In genomic region chr22:29813563-29813962, GRCh38 we compare ENCODE assay signal across 10 cellular contexts. TPM values are rescaled to one million over a fixed set of nuclear protein-coding genes. Genes with fewer than 3 reads are reported as not detected.
DNase-seq lines count a peak whose midpoint lies in the region; ATAC-seq and TF ChIP-seq lines count a peak whose summit lies in the region.
"Had no signal": no experiment of that assay in that cellular context is flagged by ENCODE, and none has a peak within 500 bp of the region (broad histone marks: within the 10 kb centered on the region; RNA-seq: fewer than 3 reads in every experiment).

No MANE protein-coding gene starts in this region.

- peaks cover 0 to 9% of the 10 kb centered on the region in 2 experiments; a peak in 1 of 4 replicates for H3K4me1 ChIP-seq in HCT116 (ENCODE audit: control insufficient read depth in 1 of 2, insufficient read depth in 2 of 2, low read length in 2 of 2)

- peaks cover 1% of the 10 kb centered on the region for H3K4me1 Mint-ChIP-seq in stimulated activated naive CD8-positive, alpha-beta T cell treated with anti-CD3 and anti-CD28 coated beads, Interleukin-15, amount 100 ng/mL, for 72 hours

- H3K27me3 ChIP-seq in HCT116 (ENCODE audit: insufficient read depth, low read length) = no peaks in the 10 kb centered on the region

- no peaks in the 10 kb centered on the region for H3K9me3 ChIP-seq in HCT116 (ENCODE audit: control insufficient read depth in 1 of 2, insufficient read depth in 1 of 2, low read depth in 1 of 2, low read length in 2 of 2)

- no peak overlapping the region for H3K27ac Mint-ChIP-seq in stimulated activated naive CD8-positive, alpha-beta T cell treated with anti-CD3 and anti-CD28 coated beads, Interleukin-15, amount 100 ng/mL, for 72 hours

- CTCF ChIA-PET in HCT116 (lab: Charles Lee) = no interaction called here

- H3K36me3 ChIP-seq in HCT116 (ENCODE audit: control insufficient read depth in 1 of 2, insufficient read depth in 2 of 2, low read length in 2 of 2) = peaks cover 27 to 57% of the 10 kb centered on the region in 2 experiments

- TF ChIP-seq RAD21 in HCT116 (IDR thresholded peaks at IDR 0.05; ENCODE audit: low read depth) = no peak

- no peak overlapping the region for H3K4me3 ChIP-seq in HCT116 (replicated peaks in 1 of 2; ENCODE audit: low read depth in 1 of 2, low read length in 2 of 2)

- DNase-seq in HCT116 (ENCODE audit: low read depth, low spot score) (peak; percentile 7), RPMI7951 (ENCODE audit: low read depth) (peak; percentile 59), renal cortical epithelial cell (ENCODE audit: low read depth) (peak; percentile 34), cardiac septum (ENCODE audit: low spot score) (no peak)
- no peak for DNase-seq in stimulated activated naive CD8-positive, alpha-beta T cell treated with anti-CD3 and anti-CD28 coated beads, Interleukin-15, amount 100 ng/mL, for 72 hours
- DNase-seq: activated T-cell treated with anti-CD3 and anti-CD28 coated beads, Interleukin-2, amount 50 U/mL, for 48 hours; retina had no signal

- no peaks in the 10 kb centered on the region for H3K79me2 ChIP-seq in HCT116 (ENCODE audit: insufficient read depth, low read length)

- peak; percentile 81 for ATAC-seq in HCT116
- ATAC-seq in esophagus mucosa = peak; percentile 37
- ATAC-seq in HG03039 (IDR thresholded peaks at IDR 0.05; ENCODE audit: unreplicated experiment) = no peak
- no peak for ATAC-seq in GM21367 (IDR thresholded peaks at IDR 0.05; ENCODE audit: unreplicated experiment)
- no peak for ATAC-seq in stimulated activated naive CD8-positive, alpha-beta T cell treated with anti-CD3 and anti-CD28 coated beads, Interleukin-15, amount 100 ng/mL, for 72 hours

- TF ChIP-seq POLR2A in HCT116 (IDR thresholded peaks at IDR 0.05; ENCODE audit: borderline replicate concordance, extremely low read depth, insufficient read depth, insufficient read length) = no peak

- intact Hi-C loops in HCT116 (cut with micrococcal nuclease) (no loop called here), cardiac septum (cut with DNase I) (no loop called here)

- no peaks in the 10 kb centered on the region for H3K9me2 ChIP-seq in HCT116 (ENCODE audit: insufficient read depth)

- POLR2A ChIA-PET in HCT116 (lab: Charles Lee) = no interaction called here

- TF ChIP-seq CTCF in HCT116 (IDR thresholded peaks at IDR 0.05 in 2 of 3, conservative IDR thresholded peaks at IDR 0.05 in 1 of 3; ENCODE audit: borderline replicate concordance in 1 of 3, insufficient read depth in 1 of 3, low read depth in 2 of 3, low read length in 2 of 3) = peak in 2 of 3 experiments; percentile 5 to 28; a peak in 2 of 6 replicates

- no peak overlapping the region for H3K4me3 Mint-ChIP-seq in stimulated activated naive CD8-positive, alpha-beta T cell treated with anti-CD3 and anti-CD28 coated beads, Interleukin-15, amount 100 ng/mL, for 72 hours

- H2AFZ ChIP-seq in HCT116 (ENCODE audit: low read depth, low read length, poor library complexity, severe bottlenecking) = no peak overlapping the region

- no peak overlapping the region for H3K27ac ChIP-seq in HCT116 (ENCODE audit: low read depth, low read length)

- no peak overlapping the region for H3K9ac ChIP-seq in HCT116 (ENCODE audit: low read length)

- BruUV-seq in HCT116 (replicated peaks; lab: Mats Ljungman, UMichigan) = no TSS peak

- H3K4me2 ChIP-seq in HCT116 (ENCODE audit: low read length) = no peak overlapping the region

- H3K9me3 Mint-ChIP-seq in stimulated activated naive CD8-positive, alpha-beta T cell treated with anti-CD3 and anti-CD28 coated beads, Interleukin-15, amount 100 ng/mL, for 72 hours = no peaks in the 10 kb centered on the region

- H4K20me1 ChIP-seq in HCT116 (ENCODE audit: insufficient read depth) = no peaks in the 10 kb centered on the region

- no peaks in the 10 kb centered on the region for H3K27me3 Mint-ChIP-seq in stimulated activated naive CD8-positive, alpha-beta T cell treated with anti-CD3 and anti-CD28 coated beads, Interleukin-15, amount 100 ng/mL, for 72 hours

- RAD21 ChIA-PET in HCT116 (lab: Charles Lee; ENCODE audit: low non-redundant PET in 1 of 2, low total read pairs in 2 of 2, uncharacterized antibody in 2 of 2, unreplicated experiment in 2 of 2) = interaction anchor here in 1 of 2 experiments (0.6 kb wide), 1 partner anchor 276 kb away, joined by 3 read pairs; no protein-coding TSS in a partner anchor

TF ChIP-seq in HCT116, 20 proteins besides CTCF, POLR2A, EP300 and RAD21 (continues in another document):
- TF ChIP-seq EZH2 (IDR thresholded peaks at IDR 0.05) (no peak), SIN3A (IDR thresholded peaks at IDR 0.05; ENCODE audit: low read depth) (no peak), JUND (IDR thresholded peaks at IDR 0.05) (no peak), CBX3 (IDR thresholded peaks at IDR 0.05; ENCODE audit: low read depth) (no peak), ZNF274 (IDR thresholded peaks at IDR 0.05; ENCODE audit: low read depth, low read length) (no peak), SRF (IDR thresholded peaks at IDR 0.05; ENCODE audit: low read depth) (no peak), FOSL1 (IDR thresholded peaks at IDR 0.05; ENCODE audit: low read depth) (no peak), ELF1 (IDR thresholded peaks at IDR 0.05; ENCODE audit: borderline replicate concordance, low read depth) (no peak), ZFX (IDR thresholded peaks at IDR 0.05) (no peak), ZBTB33 (IDR thresholded peaks at IDR 0.05; ENCODE audit: extremely low read depth, insufficient replicate concordance, low read length) (no peak), SP1 (IDR thresholded peaks at IDR 0.05; ENCODE audit: low read depth) (no peak), EGR1 (IDR thresholded peaks at IDR 0.05; ENCODE audit: low read depth) (no peak), EZH2phosphoT487 (IDR thresholded peaks at IDR 0.05; ENCODE audit: borderline replicate concordance) (no peak), TCF7L2 (IDR thresholded peaks at IDR 0.05; ENCODE audit: borderline replicate concordance, extremely low read depth, insufficient read depth, insufficient read length) (no peak), CEBPB (IDR thresholded peaks at IDR 0.05; ENCODE audit: low read depth) (no peak)
- TF ChIP-seq, protein P1, sequence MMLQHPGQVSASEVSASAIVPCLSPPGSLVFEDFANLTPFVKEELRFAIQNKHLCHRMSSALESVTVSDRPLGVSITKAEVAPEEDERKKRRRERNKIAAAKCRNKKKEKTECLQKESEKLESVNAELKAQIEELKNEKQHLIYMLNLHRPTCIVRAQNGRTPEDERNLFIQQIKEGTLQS (IDR thresholded peaks at IDR 0.05) = no peak
- TF ChIP-seq, protein P2, sequence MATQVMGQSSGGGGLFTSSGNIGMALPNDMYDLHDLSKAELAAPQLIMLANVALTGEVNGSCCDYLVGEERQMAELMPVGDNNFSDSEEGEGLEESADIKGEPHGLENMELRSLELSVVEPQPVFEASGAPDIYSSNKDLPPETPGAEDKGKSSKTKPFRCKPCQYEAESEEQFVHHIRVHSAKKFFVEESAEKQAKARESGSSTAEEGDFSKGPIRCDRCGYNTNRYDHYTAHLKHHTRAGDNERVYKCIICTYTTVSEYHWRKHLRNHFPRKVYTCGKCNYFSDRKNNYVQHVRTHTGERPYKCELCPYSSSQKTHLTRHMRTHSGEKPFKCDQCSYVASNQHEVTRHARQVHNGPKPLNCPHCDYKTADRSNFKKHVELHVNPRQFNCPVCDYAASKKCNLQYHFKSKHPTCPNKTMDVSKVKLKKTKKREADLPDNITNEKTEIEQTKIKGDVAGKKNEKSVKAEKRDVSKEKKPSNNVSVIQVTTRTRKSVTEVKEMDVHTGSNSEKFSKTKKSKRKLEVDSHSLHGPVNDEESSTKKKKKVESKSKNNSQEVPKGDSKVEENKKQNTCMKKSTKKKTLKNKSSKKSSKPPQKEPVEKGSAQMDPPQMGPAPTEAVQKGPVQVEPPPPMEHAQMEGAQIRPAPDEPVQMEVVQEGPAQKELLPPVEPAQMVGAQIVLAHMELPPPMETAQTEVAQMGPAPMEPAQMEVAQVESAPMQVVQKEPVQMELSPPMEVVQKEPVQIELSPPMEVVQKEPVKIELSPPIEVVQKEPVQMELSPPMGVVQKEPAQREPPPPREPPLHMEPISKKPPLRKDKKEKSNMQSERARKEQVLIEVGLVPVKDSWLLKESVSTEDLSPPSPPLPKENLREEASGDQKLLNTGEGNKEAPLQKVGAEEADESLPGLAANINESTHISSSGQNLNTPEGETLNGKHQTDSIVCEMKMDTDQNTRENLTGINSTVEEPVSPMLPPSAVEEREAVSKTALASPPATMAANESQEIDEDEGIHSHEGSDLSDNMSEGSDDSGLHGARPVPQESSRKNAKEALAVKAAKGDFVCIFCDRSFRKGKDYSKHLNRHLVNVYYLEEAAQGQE (IDR thresholded peaks at IDR 0.05; ENCODE audit: low read depth) = no peak

RNA-seq across cellular contexts. Expression of gene ASCC2, which starts 24.5 kb away (rescaled TPM):
- total RNA-seq in HCT116 (2021; ENCODE audit: unreplicated experiment) = 68.6 TPM
- polyA plus RNA-seq in HCT116 (2012) = 61.7 and 63.2 TPM in 2 replicates
- total RNA-seq in RPMI7951 (2014; rRNA removed; shearing (Covaris generic)) = 19.8 and 26.2 TPM in 2 replicates
- total RNA-seq in esophagus mucosa = 58.6 TPM
- total RNA-seq in renal cortical epithelial cell = 14.4 and 29.8 TPM in 2 replicates
- 31.9 TPM for total RNA-seq in cardiac septum

RNA-seq across cellular contexts. Expression of gene UQCR10, which starts 46.4 kb away (rescaled TPM):
- total RNA-seq in HCT116 (2021; ENCODE audit: unreplicated experiment) (119 TPM), esophagus mucosa (96.0 TPM), renal cortical epithelial cell (89.1 and 125 TPM in 2 replicates), cardiac septum (271 TPM)
- 184 and 198 TPM in 2 replicates for polyA plus RNA-seq in HCT116 (2012)
- 120 and 150 TPM in 2 replicates for total RNA-seq in RPMI7951 (2014; rRNA removed; shearing (Covaris generic))

RNA-seq across cellular contexts. Expression of gene ZMAT5, which starts 46.8 kb away (rescaled TPM):
- total RNA-seq in HCT116 (2021; ENCODE audit: unreplicated experiment) (16.0 TPM), esophagus mucosa (21.1 TPM), renal cortical epithelial cell (14.5 and 20.7 TPM in 2 replicates), cardiac septum (17.1 TPM)
- polyA plus RNA-seq in HCT116 (2012) = 18.2 and 20.0 TPM in 2 replicates
- total RNA-seq in RPMI7951 (2014; rRNA removed; shearing (Covaris generic)) = 34.1 and 41.4 TPM in 2 replicates

Comparison
In these comparisons a context has a peak if more than half of its experiments do, and no peak if none do; other contexts are left out.
1. ATAC-seq: peak in HCT116 (single experiment) and esophagus mucosa (single experiment); none in HG03039 (single experiment), GM21367 (single experiment) and stimulated activated naive CD8-positive, alpha-beta T cell treated with anti-CD3 and anti-CD28 coated beads, Interleukin-15, amount 100 ng/mL, for 72 hours (single experiment).
2. DNase-seq: peak in HCT116 (single experiment), RPMI7951 (single experiment) and renal cortical epithelial cell (single experiment); none in stimulated activated naive CD8-positive, alpha-beta T cell treated with anti-CD3 and anti-CD28 coated beads, Interleukin-15, amount 100 ng/mL, for 72 hours (0 of 2) and cardiac septum (single experiment).